ENCODE assay signal across 35 cellular contexts in the genomic region with DNA sequence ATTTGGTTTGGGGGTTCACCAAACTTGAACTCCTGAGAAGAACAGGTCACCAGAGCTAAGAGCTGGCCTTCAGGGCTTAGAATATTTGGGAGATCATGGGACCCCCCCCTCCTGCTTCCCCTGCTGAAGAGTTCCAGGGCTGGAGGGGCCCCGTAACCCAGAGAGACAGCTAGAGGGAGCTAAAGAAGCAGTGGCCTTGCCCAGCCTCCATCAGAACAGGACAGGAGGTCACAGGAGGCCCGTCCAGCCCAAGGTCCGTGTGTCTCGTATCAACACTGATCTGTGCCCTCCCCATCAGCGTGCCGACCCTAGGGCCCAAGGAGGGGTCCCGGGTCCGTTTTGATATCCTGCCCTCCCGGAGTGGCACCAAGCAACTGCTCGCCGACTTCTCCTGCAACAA. TPM values are rescaled to one million over a fixed set of nuclear protein-coding genes. Genes with fewer than 3 reads are reported as not detected.
"Had no signal": no experiment of that assay in that cellular context is flagged by ENCODE, and none has a peak within 500 bp of the region (broad histone marks: within the 10 kb centered on the region; RNA-seq: fewer than 3 reads in every experiment).

No MANE protein-coding gene starts in this region.

- H3K27ac Mint-ChIP-seq: activated CD4-positive, alpha-beta T cell treated with anti-CD3 and anti-CD28 coated beads for 36 hours; activated naive CD4-positive, alpha-beta T cell treated with anti-CD3 and anti-CD28 coated beads, Interleukin-2, amount 10 ng/mL, durations not matched to agents 7 days and 5 days; activated naive CD8-positive, alpha-beta T cell treated with anti-CD3 and anti-CD28 coated beads, Interleukin-2, amount 10 ng/mL, durations not matched to agents 7 days and 5 days; brain; nephron; progenitor cell of endocrine pancreas; stimulated activated naive CD8-positive, alpha-beta T cell treated with anti-CD3 and anti-CD28 coated beads, Interleukin-15, Interleukin-2, amounts not matched to agents 100 ng/mL and 50 ng/mL, for 24 hours had no signal

- H3K36me3 ChIP-seq: ascending aorta, cardiac muscle cell, colonic mucosa, gastrocnemius medialis, left lung, ovary, right lobe of liver, thoracic aorta had no signal

- H3K27me3 ChIP-seq: ascending aorta, cardiac muscle cell, colonic mucosa, gastrocnemius medialis, neutrophil, ovary, right lobe of liver had no signal

- DNase-seq: activated CD4-positive, alpha-beta T cell treated with anti-CD3 and anti-CD28 coated beads for 36 hours; activated CD4-positive, CD25-positive, alpha-beta regulatory T cell; activated gamma-delta T cell; activated naive CD4-positive, alpha-beta T cell treated with anti-CD3 and anti-CD28 coated beads, Interleukin-2, amount 10 ng/mL, durations not matched to agents 7 days and 5 days; activated naive CD8-positive, alpha-beta T cell treated with anti-CD3 and anti-CD28 coated beads, Interleukin-2, amount 10 ng/mL, durations not matched to agents 7 days and 5 days; activated T-cell treated with anti-CD3 and anti-CD28 coated beads, Interleukin-2, amount 50 U/mL, for 1 hour; cerebellar nuclear complex; colonic mucosa; effector CD8-positive, alpha-beta T cell; gastrocnemius medialis; glutamatergic neuron; left lung; mucosa of descending colon; ovary; right lobe of liver; stimulated activated CD4-positive, alpha-beta T cell treated with anti-CD3 and anti-CD28 coated beads, Interleukin-2, amount 100 ng/mL, for 48 hours; trophoblast cell had no signal

- H3K4me1 Mint-ChIP-seq: activated CD4-positive, alpha-beta T cell treated with anti-CD3 and anti-CD28 coated beads for 36 hours; activated naive CD4-positive, alpha-beta T cell treated with anti-CD3 and anti-CD28 coated beads, Interleukin-2, amount 10 ng/mL, durations not matched to agents 7 days and 5 days; activated naive CD8-positive, alpha-beta T cell treated with anti-CD3 and anti-CD28 coated beads, Interleukin-2, amount 10 ng/mL, durations not matched to agents 7 days and 5 days; nephron had no signal

- H3K27ac ChIP-seq: ascending aorta, cardiac muscle cell, colonic mucosa, gastrocnemius medialis, left lung, neutrophil, ovary, right lobe of liver, thoracic aorta had no signal

- FAIRE-seq: islet of Langerhans, urothelium cell line had no signal

- ATAC-seq: activated CD4-positive, alpha-beta T cell treated with anti-CD3 and anti-CD28 coated beads for 36 hours; gastrocnemius medialis; left lung; mucosa of descending colon had no signal

- H3K4me3 ChIP-seq: ascending aorta, cardiac muscle cell, colonic mucosa, gastrocnemius medialis, left lung, lung, mucosa of descending colon, ovary, right lobe of liver, thoracic aorta had no signal

- H3K4me1 ChIP-seq: ascending aorta, colonic mucosa, gastrocnemius medialis, left lung had no signal

- H3K4me3 Mint-ChIP-seq: activated CD4-positive, alpha-beta T cell treated with anti-CD3 and anti-CD28 coated beads for 36 hours; activated naive CD4-positive, alpha-beta T cell treated with anti-CD3 and anti-CD28 coated beads, Interleukin-2, amount 10 ng/mL, durations not matched to agents 7 days and 5 days; activated naive CD8-positive, alpha-beta T cell treated with anti-CD3 and anti-CD28 coated beads, Interleukin-2, amount 10 ng/mL, durations not matched to agents 7 days and 5 days; brain; nephron; stimulated activated naive CD8-positive, alpha-beta T cell treated with anti-CD3 and anti-CD28 coated beads, Interleukin-15, Interleukin-2, amounts not matched to agents 100 ng/mL and 50 ng/mL, for 24 hours had no signal

- H3K9me3 ChIP-seq: ascending aorta, colonic mucosa, gastrocnemius medialis, left lung, mucosa of descending colon, neutrophil, ovary, right lobe of liver, thoracic aorta had no signal

- H3K36me3 Mint-ChIP-seq: activated naive CD4-positive, alpha-beta T cell treated with anti-CD3 and anti-CD28 coated beads, Interleukin-2, amount 10 ng/mL, durations not matched to agents 7 days and 5 days; activated naive CD8-positive, alpha-beta T cell treated with anti-CD3 and anti-CD28 coated beads, Interleukin-2, amount 10 ng/mL, durations not matched to agents 7 days and 5 days; brain had no signal

- H3K9me3 Mint-ChIP-seq: activated naive CD4-positive, alpha-beta T cell treated with anti-CD3 and anti-CD28 coated beads, Interleukin-2, amount 10 ng/mL, durations not matched to agents 7 days and 5 days; activated naive CD8-positive, alpha-beta T cell treated with anti-CD3 and anti-CD28 coated beads, Interleukin-2, amount 10 ng/mL, durations not matched to agents 7 days and 5 days; stimulated activated naive CD8-positive, alpha-beta T cell treated with anti-CD3 and anti-CD28 coated beads, Interleukin-15, Interleukin-2, amounts not matched to agents 100 ng/mL and 50 ng/mL, for 24 hours had no signal

RNA-seq across cellular contexts. Expression of gene TGM6, which starts 40.6 kb away (rescaled TPM):
- total RNA-seq: activated CD4-positive, alpha-beta T cell treated with anti-CD3 and anti-CD28 coated beads for 36 hours; activated naive CD8-positive, alpha-beta T cell treated with anti-CD3 and anti-CD28 coated beads, Interleukin-2, amount 10 ng/mL, durations not matched to agents 7 days and 5 days; ascending aorta; cardiac muscle cell; colonic mucosa; dermis microvascular lymphatic vessel endothelial cell; epithelial cell of proximal tubule; gastrocnemius medialis; left lung; lung; mesenteric fat pad; mucosa of descending colon; myocyte; ovary; progenitor cell of endocrine pancreas; renal cortical epithelial cell; right lobe of liver; skeletal muscle tissue; subcutaneous adipose tissue; thoracic aorta had no signal
- polyA plus RNA-seq: cardiac muscle cell, lung, ovary had no signal

RNA-seq across cellular contexts. Expression of gene TGM3, which starts 44.3 kb away (rescaled TPM):
- total RNA-seq: activated CD4-positive, alpha-beta T cell treated with anti-CD3 and anti-CD28 coated beads for 36 hours; activated naive CD8-positive, alpha-beta T cell treated with anti-CD3 and anti-CD28 coated beads, Interleukin-2, amount 10 ng/mL, durations not matched to agents 7 days and 5 days; ascending aorta; cardiac muscle cell; dermis microvascular lymphatic vessel endothelial cell; epithelial cell of proximal tubule; gastrocnemius medialis; mesenteric fat pad; myocyte; renal cortical epithelial cell had no signal
- polyA plus RNA-seq: cardiac muscle cell had no signal
